17 cellular contexts compared by ENCODE assay signal in genomic region chr11:8261316-8261715, GRCh38. TPM values are rescaled to one million over a fixed set of nuclear protein-coding genes. Genes with fewer than 3 reads are reported as not detected.
"Had no signal": no experiment of that assay in that cellular context is flagged by ENCODE, and none has a peak within 500 bp of the region (broad histone marks: within the 10 kb centered on the region; RNA-seq: fewer than 3 reads in every experiment).

No MANE protein-coding gene starts in this region.

- H3K4me2 ChIP-seq: hepatocyte had no signal

- H3K79me2 ChIP-seq: hepatocyte had no signal

- H3K36me3 ChIP-seq: colonic mucosa, esophagus squamous epithelium, pancreas, transverse colon had no signal

- H3K9me3 ChIP-seq: colonic mucosa, esophagus squamous epithelium, pancreas, transverse colon had no signal

- H3K4me1 ChIP-seq: colonic mucosa had no signal

- H3K4me3 ChIP-seq: colonic mucosa, esophagus squamous epithelium, hepatocyte, pancreas, transverse colon had no signal

- DNase-seq: activated gamma-delta T cell; caudate nucleus; colonic mucosa; effector CD4-positive, alpha-beta T cell; esophagus squamous epithelium; SIG-M5; stimulated activated CD4-positive, alpha-beta T cell treated with anti-CD3 and anti-CD28 coated beads, Interleukin-15, amount 100 ng/mL, for 24 hours; stimulated activated CD4-positive, alpha-beta T cell treated with anti-CD3 and anti-CD28 coated beads, Interleukin-4, amount 100 ng/mL, for 1 hour; stimulated activated naive B cell treated with anti-CD40 and anti-IgM and Interleukin-4, amounts not matched to agents 10 μg/mL and 1 μg/mL and 100 μg/mL, for 72 hours; T-helper 2 cell; transverse colon had no signal

- ATAC-seq: activated naive CD4-positive, alpha-beta T cell treated with anti-CD3 and anti-CD28 coated beads, Interleukin-2, amount 50 U/mL, for 72 hours; activated T-cell treated with anti-CD3 and anti-CD28 coated beads, Interleukin-2, amount 50 U/mL, for 4 hours; pancreas; stimulated activated naive B cell treated with anti-CD40 and anti-IgM and Interleukin-4, amounts not matched to agents 10 μg/mL and 1 μg/mL and 100 μg/mL, for 72 hours had no signal

- H3K27ac Mint-ChIP-seq: activated naive CD4-positive, alpha-beta T cell treated with anti-CD3 and anti-CD28 coated beads, Interleukin-2, amount 50 U/mL, for 72 hours; stimulated activated naive B cell treated with anti-CD40 and anti-IgM and Interleukin-4, amounts not matched to agents 10 μg/mL and 1 μg/mL and 100 μg/mL, for 72 hours had no signal

- H3K27ac ChIP-seq: colonic mucosa, esophagus squamous epithelium, hepatocyte, pancreas, transverse colon had no signal

- H3K9me3 Mint-ChIP-seq: activated naive CD4-positive, alpha-beta T cell treated with anti-CD3 and anti-CD28 coated beads, Interleukin-2, amount 50 U/mL, for 72 hours; activated T-cell treated with anti-CD3 and anti-CD28 coated beads, Interleukin-2, amount 50 U/mL, for 4 hours; stimulated activated naive B cell treated with anti-CD40 and anti-IgM and Interleukin-4, amounts not matched to agents 10 μg/mL and 1 μg/mL and 100 μg/mL, for 72 hours had no signal

- H3K4me3 Mint-ChIP-seq: activated T-cell treated with anti-CD3 and anti-CD28 coated beads, Interleukin-2, amount 50 U/mL, for 4 hours; stimulated activated naive B cell treated with anti-CD40 and anti-IgM and Interleukin-4, amounts not matched to agents 10 μg/mL and 1 μg/mL and 100 μg/mL, for 72 hours had no signal

- H2AFZ ChIP-seq: hepatocyte had no signal

- H3K36me3 Mint-ChIP-seq: activated naive CD4-positive, alpha-beta T cell treated with anti-CD3 and anti-CD28 coated beads, Interleukin-2, amount 50 U/mL, for 72 hours; stimulated activated naive B cell treated with anti-CD40 and anti-IgM and Interleukin-4, amounts not matched to agents 10 μg/mL and 1 μg/mL and 100 μg/mL, for 72 hours had no signal

RNA-seq across cellular contexts. Expression of gene LMO1, which starts 2.4 kb away (rescaled TPM):
- total RNA-seq: activated naive CD4-positive, alpha-beta T cell treated with anti-CD3 and anti-CD28 coated beads, Interleukin-2, amount 50 U/mL, for 72 hours; activated T-cell treated with anti-CD3 and anti-CD28 coated beads, Interleukin-2, amount 50 U/mL, for 4 hours; colonic mucosa; endothelial cell of umbilical vein; esophagus squamous epithelium; fibroblast of villous mesenchyme; hepatocyte; transverse colon had no signal
